ENCODE assay signal across 24 cellular contexts in genomic region chr17:2462481-2462880, GRCh38.
"Had no signal": no experiment of that assay in that cellular context is flagged by ENCODE, and none has a peak within 500 bp of the region (broad histone marks: within the 10 kb centered on the region; RNA-seq: fewer than 3 reads in every experiment).

No MANE protein-coding gene starts in this region.

- H3K9me3 Mint-ChIP-seq: activated CD4-positive, alpha-beta memory T cell treated with anti-CD3 and anti-CD28 coated beads for 36 hours; activated naive CD8-positive, alpha-beta T cell treated with anti-CD3 and anti-CD28 coated beads for 36 hours; activated T-helper 2 cell treated with anti-CD3 and anti-CD28 coated beads, Interferon-gamma antibody, Interleukin-2, Interleukin-4, amounts not matched to agents 10 μg/mL and 5 μg/mL and 100 μg/mL, durations not matched to agents 14 hours and 24 hours and 36 hours; mesothelial cell of epicardium; neural crest cell; T-cell; T-helper 2 cell treated with Interferon-gamma antibody and Interleukin-4, amounts not matched to agents 5 μg/mL and 100 μg/mL, for 36 hours had no signal

- H3K27me3 Mint-ChIP-seq: activated CD4-positive, alpha-beta memory T cell treated with anti-CD3 and anti-CD28 coated beads for 36 hours; activated naive CD8-positive, alpha-beta T cell treated with anti-CD3 and anti-CD28 coated beads for 36 hours; naive thymus-derived CD4-positive, alpha-beta T cell; T-cell had no signal

- H3K27ac Mint-ChIP-seq: activated naive CD8-positive, alpha-beta T cell treated with anti-CD3 and anti-CD28 coated beads for 36 hours; activated T-helper 2 cell treated with anti-CD3 and anti-CD28 coated beads, Interferon-gamma antibody, Interleukin-2, Interleukin-4, amounts not matched to agents 10 μg/mL and 5 μg/mL and 100 μg/mL, durations not matched to agents 14 hours and 24 hours and 36 hours; mesothelial cell of epicardium; T-cell; T-helper 2 cell treated with Interferon-gamma antibody and Interleukin-4, amounts not matched to agents 5 μg/mL and 100 μg/mL, for 36 hours had no signal

- ATAC-seq: esophagus mucosa; foreskin keratinocyte; heart right ventricle; naive thymus-derived CD4-positive, alpha-beta T cell; pancreas; right cardiac atrium; T-cell had no signal

- H3K4me1 Mint-ChIP-seq: mesothelial cell of epicardium, neural crest cell, T-cell had no signal

- DNase-seq: activated CD4-positive, alpha-beta memory T cell treated with anti-CD3 and anti-CD28 coated beads for 36 hours; activated CD4-positive, alpha-beta T cell treated with anti-CD3 and anti-CD28 coated beads for 48 hours; activated CD4-positive, CD25-positive, alpha-beta regulatory T cell; activated CD8-positive, alpha-beta memory T cell treated with anti-CD3 and anti-CD28 coated beads, Interleukin-2, amount 50 U/mL, for 4 hours; activated naive CD8-positive, alpha-beta T cell treated with anti-CD3 and anti-CD28 coated beads for 36 hours; activated T-cell treated with anti-CD3 and anti-CD28 coated beads, Interleukin-2, amount 50 U/mL, for 1 hour; brain microvascular endothelial cell; cortex of kidney; foreskin keratinocyte; heart right ventricle; naive thymus-derived CD4-positive, alpha-beta T cell; nucleus accumbens; pancreas; right cardiac atrium; stimulated activated CD4-positive, alpha-beta T cell treated with anti-CD3 and anti-CD28 coated beads, Interleukin-15, amount 100 ng/mL, for 24 hours; stimulated activated CD4-positive, alpha-beta T cell treated with anti-CD3 and anti-CD28 coated beads, Interleukin-2, amount 100 ng/mL, for 24 hours; stimulated activated naive CD4-positive, alpha-beta T cell; T-cell; tibial artery had no signal

- H3K4me3 Mint-ChIP-seq: activated CD4-positive, alpha-beta memory T cell treated with anti-CD3 and anti-CD28 coated beads for 36 hours; activated naive CD8-positive, alpha-beta T cell treated with anti-CD3 and anti-CD28 coated beads for 36 hours; mesothelial cell of epicardium; naive thymus-derived CD4-positive, alpha-beta T cell; neural crest cell; T-cell; T-helper 2 cell treated with Interferon-gamma antibody and Interleukin-4, amounts not matched to agents 5 μg/mL and 100 μg/mL, for 36 hours had no signal
